Comparison of ENCODE assay signal across 9 cellular contexts in the genomic region with DNA sequence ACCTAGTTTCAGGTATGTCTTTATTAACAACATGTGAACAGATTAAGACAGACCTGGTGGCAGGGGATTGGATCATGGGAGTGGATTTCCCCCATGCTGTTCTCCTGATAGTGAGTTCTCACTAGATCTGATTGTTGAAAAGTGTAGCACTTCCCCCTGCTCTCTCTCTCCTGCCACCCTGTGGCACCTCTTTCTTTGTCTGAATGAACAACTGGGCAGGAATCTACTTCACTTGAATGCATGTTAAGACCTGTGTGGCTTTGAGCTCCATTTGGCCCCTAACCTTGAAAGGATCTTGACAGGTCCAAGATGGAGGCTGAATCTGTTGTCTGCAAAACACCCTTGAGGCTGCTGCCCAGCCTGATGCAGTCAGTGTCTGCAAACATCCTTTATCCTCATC.
DNase-seq lines count a peak whose midpoint lies in the region; ATAC-seq and TF ChIP-seq lines count a peak whose summit lies in the region.
"Had no signal": no experiment of that assay in that cellular context is flagged by ENCODE, and none has a peak within 500 bp of the region (broad histone marks: within the 10 kb centered on the region; RNA-seq: fewer than 3 reads in every experiment).

No MANE protein-coding gene starts in this region.

- no peaks in the 10 kb centered on the region for H3K4me1 ChIP-seq in Panc1 (ENCODE audit: control insufficient read depth, insufficient read depth, low read length)
- H3K4me1 ChIP-seq in thyroid gland = no peaks in the 10 kb centered on the region

- H3K4me3 ChIP-seq in AG10803 (ENCODE audit: low read length) (no peak overlapping the region), Panc1 (ENCODE audit: low read depth in 2 of 2, low read length in 2 of 2) (no peak overlapping the region), foreskin fibroblast (ENCODE audit: low read depth in 1 of 2, low read length in 2 of 2) (no peak overlapping the region), thyroid gland (replicated peaks in 1 of 3) (no peak overlapping the region)

- intact Hi-C loops in Panc1 (cut with micrococcal nuclease; ENCODE audit: unreplicated experiment) (loop anchor here (10.0 kb wide), 1 partner anchor 1573 kb away; the partner anchor contains the start of gene ID2), thyroid gland (cut with DNase I) (no loop called here), head of caudate nucleus (cut with DNase I) (no loop called here)

- no peak for ATAC-seq in Panc1

- H3K36me3 ChIP-seq in Panc1 (ENCODE audit: control insufficient read depth, insufficient read depth, low read length) (no peaks in the 10 kb centered on the region), thyroid gland (no peaks in the 10 kb centered on the region)

- no TSS peak for BruUV-seq in Panc1 (replicated peaks; lab: Mats Ljungman, UMichigan)

- TF ChIP-seq CTCF in AG10803 (conservative IDR thresholded peaks at IDR 0.05; ENCODE audit: low read length) = peak; percentile 18; the same call in 1 of the 2 replicates
- TF ChIP-seq CTCF in GM12872 (IDR thresholded peaks at IDR 0.05; ENCODE audit: insufficient read depth, low read depth, low read length) = 0 out of 3 replicates have a peak, but pooled peaks have one; percentile 12
- peak; percentile 28; the same call in 1 of the 2 replicates for TF ChIP-seq CTCF in Panc1 (IDR thresholded peaks at IDR 0.05)
- peak; percentile 4 for TF ChIP-seq CTCF in foreskin fibroblast (IDR thresholded peaks at IDR 0.05; ENCODE audit: low read depth, low read length)
- no peak for TF ChIP-seq CTCF in thyroid gland (IDR thresholded peaks at IDR 0.05)

- no peaks in the 10 kb centered on the region for H3K27me3 ChIP-seq in Panc1 (ENCODE audit: control insufficient read depth, insufficient read depth, low read length)
- H3K27me3 ChIP-seq in thyroid gland = no peaks in the 10 kb centered on the region

- in situ Hi-C loops in Panc1 (cut with HindIII; ENCODE audit: low pct_unique_long_range_greater_than_20kb, low sequenced_read_pairs) = no loop called here

- DNase-seq in AG10803 (ENCODE audit: low read depth) (no peak), Panc1 (ENCODE audit: low read depth, low spot score) (no peak), foreskin fibroblast (no peak), thyroid gland (no peak), head of caudate nucleus (no peak)
- no peak for DNase-seq in stimulated activated CD8-positive, alpha-beta memory T cell treated with anti-CD3 and anti-CD28 coated beads, Interleukin-4, amount 100 ng/mL, for 48 hours
- DNase-seq: NCI-H1694, SW 1271 had no signal

- H3K9me3 ChIP-seq in Panc1 (ENCODE audit: control insufficient read depth, insufficient read depth, low read depth, low read length) = no peaks in the 10 kb centered on the region
- H3K9me3 ChIP-seq in thyroid gland = no peaks in the 10 kb centered on the region

- POLR2A ChIA-PET in Panc1 (lab: Charles Lee) = interaction anchor here (0.7 kb wide), 1 partner anchor 264 kb away, joined by 3 read pairs; no protein-coding TSS in a partner anchor

- CTCF ChIA-PET in Panc1 (lab: Charles Lee) = no interaction called here

- no peak for TF ChIP-seq POLR2A in thyroid gland (IDR thresholded peaks at IDR 0.05)

- no peak overlapping the region for H3K27ac ChIP-seq in Panc1 (ENCODE audit: low read length)
- no peak overlapping the region for H3K27ac ChIP-seq in thyroid gland

Comparison
In these comparisons a context has a peak if more than half of its experiments do, and no peak if none do; other contexts are left out.
1. CTCF ChIP-seq: peak in AG10803 (single experiment), GM12872 (single experiment), Panc1 (single experiment) and foreskin fibroblast (single experiment); none in thyroid gland (0 of 6).